ENCODE assay signal across 17 cellular contexts in genomic region chr10:24806262-24806661, GRCh38.
"Had no signal": no experiment of that assay in that cellular context is flagged by ENCODE, and none has a peak within 500 bp of the region (broad histone marks: within the 10 kb centered on the region; RNA-seq: fewer than 3 reads in every experiment).

No MANE protein-coding gene starts in this region.

- FAIRE-seq: endometrium, islet of Langerhans had no signal

- H3K36me3 ChIP-seq: spleen, tibial nerve had no signal

- H3K4me3 ChIP-seq: mucosa of descending colon, spleen, tibial nerve had no signal

- H3K27me3 ChIP-seq: spleen, tibial nerve had no signal

- H3K4me1 ChIP-seq: spleen had no signal

- H3K27ac ChIP-seq: spleen, tibial nerve had no signal

- ATAC-seq: activated T-cell treated with anti-CD3 and anti-CD28 coated beads, Interleukin-2, amount 50 U/mL, for 4 hours; left colon; mucosa of descending colon; WTC11 had no signal

- DNase-seq: activated CD8-positive, alpha-beta memory T cell treated with anti-CD3 and anti-CD28 coated beads for 24 hours; activated CD8-positive, alpha-beta memory T cell treated with anti-CD3 and anti-CD28 coated beads, Interleukin-2, amount 50 U/mL, for 48 hours; activated naive CD4-positive, alpha-beta T cell; activated naive CD8-positive, alpha-beta T cell treated with anti-CD3 and anti-CD28 coated beads for 36 hours; activated T-cell treated with anti-CD3 and anti-CD28 coated beads, Interleukin-2, amount 50 U/mL, for 4 hours; effector CD4-positive, alpha-beta T cell; left colon; mesenchymal stem cell; mucosa of descending colon; spleen; stimulated activated CD4-positive, alpha-beta T cell treated with anti-CD3 and anti-CD28 coated beads, Interleukin-4, amount 100 ng/mL, for 1 hour; stimulated activated naive CD4-positive, alpha-beta T cell; T-helper 9 cell had no signal

- H3K9me3 ChIP-seq: mucosa of descending colon, spleen, tibial nerve had no signal
